32 cellular contexts compared by ENCODE assay signal in the genomic region with DNA sequence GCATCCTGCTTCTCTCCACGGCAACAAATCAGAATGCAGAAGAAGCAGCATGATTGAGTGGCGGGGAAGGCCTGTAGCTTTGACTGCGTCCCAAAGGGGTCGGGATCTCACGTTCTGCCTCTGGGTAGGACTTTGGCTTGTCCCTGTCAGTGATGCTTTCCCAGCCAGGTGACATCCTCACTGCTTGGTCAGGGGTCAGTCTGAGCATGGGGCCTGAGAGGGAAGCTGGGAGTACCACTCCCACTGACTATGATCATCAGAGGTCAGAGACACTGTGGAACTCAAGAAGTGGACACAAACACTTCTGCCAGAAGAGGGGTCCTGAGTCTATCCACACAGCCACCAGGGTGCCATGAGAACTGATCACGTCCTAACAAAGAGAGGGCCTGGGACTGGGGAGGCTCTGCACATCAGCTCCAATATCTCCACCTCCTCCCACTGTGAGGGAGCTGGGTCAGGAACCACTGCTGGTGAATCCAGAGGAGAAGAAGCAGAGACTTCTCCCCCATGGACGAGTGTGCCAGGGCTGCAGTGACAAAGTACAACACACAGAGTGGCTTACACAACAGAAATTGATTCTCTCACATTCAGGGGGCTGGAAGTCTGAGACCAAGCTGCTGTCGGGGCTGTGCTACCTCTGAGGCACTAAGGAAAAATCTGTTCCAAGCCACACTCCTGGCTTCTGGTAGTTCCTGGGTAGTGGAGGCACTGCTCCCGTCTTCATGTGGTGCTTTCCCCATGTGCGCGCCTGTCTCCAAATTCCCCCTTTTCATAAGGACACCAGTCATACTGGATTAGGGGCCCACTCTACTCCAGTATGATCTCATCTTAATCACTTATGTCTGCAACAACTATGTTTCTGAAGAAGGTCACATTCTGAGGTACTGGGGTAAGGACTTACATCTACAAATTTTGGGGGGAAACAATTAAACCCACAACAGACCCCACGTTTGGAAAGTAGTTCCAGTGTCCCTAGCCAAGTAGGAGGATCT.
"Had no signal": no experiment of that assay in that cellular context is flagged by ENCODE, and none has a peak within 500 bp of the region (broad histone marks: within the 10 kb centered on the region; RNA-seq: fewer than 3 reads in every experiment).

No MANE protein-coding gene starts in this region.

- H3K27me3 ChIP-seq: adrenal gland, MG63, Peyer's patch, SJSA1 had no signal

- H3K9me3 ChIP-seq: adrenal gland, MG63, Peyer's patch, SJSA1 had no signal

- ATAC-seq: activated CD8-positive, alpha-beta T cell treated with anti-CD3 and anti-CD28 coated beads, Interleukin-2, amount 10 ng/mL, durations not matched to agents 7 days and 5 days; SK-N-SH treated with all-trans-retinoic acid at 6 μM for 48 hours; WTC11 had no signal

- H3K4me1 Mint-ChIP-seq: activated naive CD8-positive, alpha-beta T cell treated with anti-CD3 and anti-CD28 coated beads, Interleukin-2, amount 10 ng/mL, durations not matched to agents 7 days and 5 days had no signal

- H3K27ac ChIP-seq: adrenal gland, Peyer's patch, SJSA1 had no signal

- H3K36me3 Mint-ChIP-seq: activated naive CD8-positive, alpha-beta T cell treated with anti-CD3 and anti-CD28 coated beads, Interleukin-2, amount 10 ng/mL, durations not matched to agents 7 days and 5 days; WTC11 had no signal

- DNase-seq: activated CD4-positive, alpha-beta T cell treated with anti-CD3 and anti-CD28 coated beads for 48 hours; activated CD4-positive, alpha-beta T cell treated with anti-CD3 and anti-CD28 coated beads, Interleukin-2, amount 50 U/mL, for 4 hours; activated CD4-positive, CD25-positive, alpha-beta regulatory T cell treated with anti-CD3 and anti-CD28 coated beads, Interleukin-2, amount 50 U/mL, for 72 hours; activated CD8-positive, alpha-beta memory T cell treated with anti-CD3 and anti-CD28 coated beads, Interleukin-2, amount 50 U/mL, for 48 hours; activated CD8-positive, alpha-beta T cell treated with anti-CD3 and anti-CD28 coated beads, Interleukin-2, amount 10 ng/mL, durations not matched to agents 7 days and 5 days; activated naive CD4-positive, alpha-beta T cell treated with anti-CD3 and anti-CD28 coated beads, Interleukin-2, amount 50 U/mL, for 16 hours; activated naive CD8-positive, alpha-beta T cell treated with anti-CD3 and anti-CD28 coated beads, Interleukin-2, amount 10 ng/mL, durations not matched to agents 7 days and 5 days; activated T-cell treated with anti-CD3 and anti-CD28 coated beads, Interleukin-2, amount 50 U/mL, for 1 hour; adrenal gland; anterior cingulate cortex; cerebellar nuclear complex; MG63; MV-4-11; NCI-H1092 treated with DMSO at 0.1 percent for 48 hours; NCI-H1417 treated with DMSO at 0.1 percent for 48 hours; NCI-H1694; NCI-H2029; NCI-H2107; NCI-H2171 treated with DMSO at 0.1 percent for 48 hours; NCI-H226; NCI-H510A; NCI-H526 treated with DMSO at 0.1 percent for 48 hours; NCI-H82; OCI-M1; Peyer's patch; SHP77; SW 1271; T-helper 9 cell had no signal

- H3K4me1 ChIP-seq: adrenal gland, Peyer's patch had no signal

- H3K4me3 Mint-ChIP-seq: activated CD8-positive, alpha-beta T cell treated with anti-CD3 and anti-CD28 coated beads, Interleukin-2, amount 10 ng/mL, durations not matched to agents 7 days and 5 days; activated naive CD8-positive, alpha-beta T cell treated with anti-CD3 and anti-CD28 coated beads, Interleukin-2, amount 10 ng/mL, durations not matched to agents 7 days and 5 days; T-helper 1 cell treated with Interleukin-12 subunit alpha and Interleukin-12 subunit beta and Interleukin-4 antibody, amounts not matched to agents 30 μg/mL and 1 μg/mL, for 36 hours; WTC11 had no signal

- H3K4me3 ChIP-seq: adrenal gland, MG63, Peyer's patch, SJSA1 had no signal

- H3K27ac Mint-ChIP-seq: activated CD8-positive, alpha-beta T cell treated with anti-CD3 and anti-CD28 coated beads, Interleukin-2, amount 10 ng/mL, durations not matched to agents 7 days and 5 days; activated naive CD8-positive, alpha-beta T cell treated with anti-CD3 and anti-CD28 coated beads, Interleukin-2, amount 10 ng/mL, durations not matched to agents 7 days and 5 days; T-helper 1 cell treated with Interleukin-12 subunit alpha and Interleukin-12 subunit beta and Interleukin-4 antibody, amounts not matched to agents 30 μg/mL and 1 μg/mL, for 36 hours; WTC11 had no signal

- H3K36me3 ChIP-seq: adrenal gland, MG63, Peyer's patch, SJSA1 had no signal

- H3K9me3 Mint-ChIP-seq: activated naive CD8-positive, alpha-beta T cell treated with anti-CD3 and anti-CD28 coated beads, Interleukin-2, amount 10 ng/mL, durations not matched to agents 7 days and 5 days; T-helper 1 cell treated with Interleukin-12 subunit alpha and Interleukin-12 subunit beta and Interleukin-4 antibody, amounts not matched to agents 30 μg/mL and 1 μg/mL, for 36 hours; WTC11 had no signal
